Comparison of ENCODE assay signal across 10 cellular contexts in the genomic region with DNA sequence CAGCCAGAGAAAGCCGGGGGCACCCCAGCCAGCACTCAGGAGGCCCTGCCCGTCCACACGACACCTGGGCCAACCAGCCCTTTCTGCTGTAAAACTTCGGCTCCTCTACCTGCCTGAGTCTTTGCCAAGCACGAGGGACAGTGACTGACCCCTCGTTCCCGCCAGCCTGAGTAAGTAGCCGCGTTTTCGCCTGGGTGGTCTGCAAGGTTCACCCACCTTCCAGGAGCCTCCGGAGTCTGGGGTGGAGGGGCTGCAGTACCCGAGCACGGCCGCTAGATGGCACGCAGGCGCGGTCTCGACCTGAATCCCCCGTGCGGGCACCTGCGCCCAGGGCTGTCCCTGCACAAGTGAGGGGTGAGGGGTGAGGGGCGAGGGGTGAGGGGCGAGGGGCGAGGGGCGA.
A peak's percentile ranks its signal among the peaks of the same experiment; 100 is the strongest.
DNase-seq lines count a peak whose midpoint lies in the region; ATAC-seq and TF ChIP-seq lines count a peak whose summit lies in the region.
"Had no signal": no experiment of that assay in that cellular context is flagged by ENCODE, and none has a peak within 500 bp of the region (broad histone marks: within the 10 kb centered on the region; RNA-seq: fewer than 3 reads in every experiment).

No MANE protein-coding gene starts in this region.

- no peaks in the 10 kb centered on the region for H3K4me1 ChIP-seq in spleen

- peaks cover 12% of the 10 kb centered on the region in 2 donors for H3K9me3 Mint-ChIP-seq in stimulated activated naive B cell treated with anti-CD40 and anti-IgM and Interleukin-4, amounts not matched to agents 10 μg/mL and 1 μg/mL and 100 μg/mL, for 72 hours

- H3K4me3 ChIP-seq in SU-DHL-6 (ENCODE audit: insufficient read depth, low read length, poor library complexity, severe bottlenecking) = no peak overlapping the region
- no peak overlapping the region for H3K4me3 ChIP-seq in spleen
- H3K4me3 ChIP-seq: SK-N-MC had no signal

- 22 to 35% (median 27%) methylated on average over 21 to 25 of the region's 25 CpGs for WGBS in spleen, 5 donors

- no peaks in the 10 kb centered on the region for H3K4me1 Mint-ChIP-seq in stimulated activated naive B cell treated with anti-CD40 and anti-IgM and Interleukin-4, amounts not matched to agents 10 μg/mL and 1 μg/mL and 100 μg/mL, for 72 hours
- H3K4me1 Mint-ChIP-seq: CD4-positive, CD25-positive, alpha-beta regulatory T cell had no signal

- ATAC-seq in stimulated activated naive B cell treated with anti-CD40 and anti-IgM and Interleukin-4, amounts not matched to agents 10 μg/mL and 1 μg/mL and 100 μg/mL, for 72 hours (replicated peaks) = no peak
- no peak for ATAC-seq in GM19023 (IDR thresholded peaks at IDR 0.05; ENCODE audit: unreplicated experiment)
- no peak for ATAC-seq in HG03520 (IDR thresholded peaks at IDR 0.05; ENCODE audit: unreplicated experiment)

- no peaks in the 10 kb centered on the region for H3K27me3 Mint-ChIP-seq in stimulated activated naive B cell treated with anti-CD40 and anti-IgM and Interleukin-4, amounts not matched to agents 10 μg/mL and 1 μg/mL and 100 μg/mL, for 72 hours
- H3K27me3 Mint-ChIP-seq: CD4-positive, CD25-positive, alpha-beta regulatory T cell had no signal

- no peaks in the 10 kb centered on the region for H3K9me3 ChIP-seq in SU-DHL-6 (ENCODE audit: insufficient read depth, low read length)
- peaks cover 0 to 21% (median 19%) of the 10 kb centered on the region in 8 donors for H3K9me3 ChIP-seq in spleen

- H3K27me3 ChIP-seq in SU-DHL-6 (ENCODE audit: low read length) = no peaks in the 10 kb centered on the region
- H3K27me3 ChIP-seq in spleen (replicated peaks in 1 of 7) = peaks cover 0 to 11% (median 0%) of the 10 kb centered on the region in 7 donors

- H3K9me2 ChIP-seq in SU-DHL-6 (replicated peaks; ENCODE audit: insufficient read depth, low read length) = no peaks in the 10 kb centered on the region

- DNase-seq in NCI-H510A treated with DMSO at 0.1 percent for 48 hours (lab: John Stamatoyannopoulos, UW) = peak; percentile 25
- no peak for DNase-seq in NCI-H510A (lab: John Stamatoyannopoulos, UW)
- DNase-seq in effector CD8-positive, alpha-beta T cell (lab: John Stamatoyannopoulos, UW) = peak; percentile 9
- DNase-seq in spleen = peak; percentile 81
- DNase-seq in stimulated activated naive B cell treated with anti-CD40 and anti-IgM and Interleukin-4, amounts not matched to agents 10 μg/mL and 1 μg/mL and 100 μg/mL, for 72 hours = no peak

- no peak overlapping the region for H3K4me2 ChIP-seq in SU-DHL-6 (ENCODE audit: low read depth, low read length, poor library complexity, severe bottlenecking)

- TF ChIP-seq CTCF in SU-DHL-6 (IDR thresholded peaks at IDR 0.05; ENCODE audit: insufficient read depth, low read length, poor library complexity, severe bottlenecking) (peak; percentile 47), spleen (IDR thresholded peaks at IDR 0.05 in 8 of 11, conservative IDR thresholded peaks at IDR 0.05 in 3 of 11) (peak; percentile 40 to 79 (median 59))

- intact Hi-C loops in spleen (cut with DNase I; ENCODE audit: low total_unique reads) = no loop called here

- H3K4me3 Mint-ChIP-seq in stimulated activated naive B cell treated with anti-CD40 and anti-IgM and Interleukin-4, amounts not matched to agents 10 μg/mL and 1 μg/mL and 100 μg/mL, for 72 hours = no peak overlapping the region
- H3K4me3 Mint-ChIP-seq: CD4-positive, CD25-positive, alpha-beta regulatory T cell had no signal

- H3K36me3 Mint-ChIP-seq in stimulated activated naive B cell treated with anti-CD40 and anti-IgM and Interleukin-4, amounts not matched to agents 10 μg/mL and 1 μg/mL and 100 μg/mL, for 72 hours = peaks cover 0 to 2% of the 10 kb centered on the region in 2 donors
- H3K36me3 Mint-ChIP-seq: CD4-positive, CD25-positive, alpha-beta regulatory T cell had no signal

- H3F3A ChIP-seq in SU-DHL-6 (ENCODE audit: insufficient read depth) = no peaks in the 10 kb centered on the region

- TF ChIP-seq POLR2A in spleen (IDR thresholded peaks at IDR 0.05) = no peak

- no peak overlapping the region for H3K9ac ChIP-seq in SU-DHL-6 (ENCODE audit: low read length)

- H3K36me3 ChIP-seq in SU-DHL-6 (ENCODE audit: low read length) (no peaks in the 10 kb centered on the region), spleen (no peaks in the 10 kb centered on the region)

- no peaks in the 10 kb centered on the region for H4K20me1 ChIP-seq in SU-DHL-6 (ENCODE audit: low read depth, low read length)

- no peaks in the 10 kb centered on the region for H3K79me2 ChIP-seq in SU-DHL-6 (ENCODE audit: insufficient read depth, low read length)

- no peak overlapping the region for H2AFZ ChIP-seq in SU-DHL-6 (ENCODE audit: low read depth, low read length, severe bottlenecking)

- H3K27ac Mint-ChIP-seq in stimulated activated naive B cell treated with anti-CD40 and anti-IgM and Interleukin-4, amounts not matched to agents 10 μg/mL and 1 μg/mL and 100 μg/mL, for 72 hours = no peak overlapping the region
- H3K27ac Mint-ChIP-seq: CD4-positive, CD25-positive, alpha-beta regulatory T cell had no signal

- no peak overlapping the region for H3K27ac ChIP-seq in SU-DHL-6 (ENCODE audit: low read depth, low read length)
- H3K27ac ChIP-seq in spleen = no peak overlapping the region
- H3K27ac ChIP-seq: SK-N-MC had no signal

Comparison
In these comparisons a context has a peak if more than half of its experiments do, and no peak if none do; other contexts are left out.
1. DNase-seq: peak in NCI-H510A treated with DMSO at 0.1 percent for 48 hours (single experiment), effector CD8-positive, alpha-beta T cell (single experiment) and spleen (single experiment); none in NCI-H510A (single experiment) and stimulated activated naive B cell treated with anti-CD40 and anti-IgM and Interleukin-4, amounts not matched to agents 10 μg/mL and 1 μg/mL and 100 μg/mL, for 72 hours (single experiment).